ENCODE assay signal across 11 cellular contexts in genomic region chr6:32116674-32117073, GRCh38. TPM values are rescaled to one million over a fixed set of nuclear protein-coding genes. Genes with fewer than 3 reads are reported as not detected.
DNase-seq lines count a peak whose midpoint lies in the region; ATAC-seq and TF ChIP-seq lines count a peak whose summit lies in the region.
"Had no signal": no experiment of that assay in that cellular context is flagged by ENCODE, and none has a peak within 500 bp of the region (broad histone marks: within the 10 kb centered on the region; RNA-seq: fewer than 3 reads in every experiment).

No MANE protein-coding gene starts in this region.

- H2BK120ac ChIP-seq in H9 (ENCODE audit: low read depth, low read length, poor library complexity, severe bottlenecking) (no peak overlapping the region), mesendoderm (ENCODE audit: low read depth, low read length) (no peak overlapping the region)

- H3K27me3 ChIP-seq in CD8-positive, alpha-beta T cell (ENCODE audit: insufficient read depth, low read length), result no peaks in the 10 kb centered on the region
- H3K27me3 ChIP-seq in H9 (ENCODE audit: insufficient read depth, low read length), result no peaks in the 10 kb centered on the region
- H3K27me3 ChIP-seq in mesendoderm (ENCODE audit: insufficient read depth, low read length, poor library complexity), result no peaks in the 10 kb centered on the region

- H2BK5ac ChIP-seq in H9 (ENCODE audit: insufficient read length, low read length) (no peak overlapping the region), mesendoderm (ENCODE audit: low read length) (no peak overlapping the region)

- CTCF ChIA-PET in CD8-positive, alpha-beta T cell (lab: Charles Lee), result interaction anchor here (0.5 to 3.2 kb wide), 9 partner anchors 13 to 198 kb away, joined by 3 to 18 read pairs (median 4); partner anchors contain the start of gene FKBPL
- CTCF ChIA-PET in activated CD8-positive, alpha-beta T cell treated with anti-CD3 and anti-CD28 coated beads, Interleukin-2, amount 10 ng/mL, durations not matched to agents 7 days and 5 days (lab: Charles Lee), result interaction anchor here (1.2 to 3.6 kb wide), 5 partner anchors 12 to 62 kb away, joined by 3 to 67 read pairs (median 3); partner anchors contain the start of genes ATF6B and FKBPL

- no peaks in the 10 kb centered on the region for H4K20me1 ChIP-seq in H9 (ENCODE audit: control insufficient read depth, insufficient read depth, insufficient read length)

- no peaks in the 10 kb centered on the region for H3K79me1 ChIP-seq in H9 (ENCODE audit: insufficient read depth, low read depth, low read length, poor library complexity, severe bottlenecking)
- H3K79me1 ChIP-seq in mesendoderm (ENCODE audit: low read length), result no peaks in the 10 kb centered on the region

- H2AFZ ChIP-seq in H9 (ENCODE audit: low read length), result no peak overlapping the region

- no peaks in the 10 kb centered on the region for H3K4me1 ChIP-seq in CD8-positive, alpha-beta T cell (ENCODE audit: insufficient read depth, low read length)
- H3K4me1 ChIP-seq in H9 (ENCODE audit: insufficient read depth, low read length) (no peaks in the 10 kb centered on the region), mesendoderm (ENCODE audit: control insufficient read depth, low read depth, low read length) (no peaks in the 10 kb centered on the region)

- POLR2A ChIA-PET in CD8-positive, alpha-beta T cell (lab: Charles Lee), result interaction anchor here (0.9 kb wide), 1 partner anchor 10 kb away, joined by 3 read pairs; no protein-coding TSS in a partner anchor
- POLR2A ChIA-PET in activated CD8-positive, alpha-beta T cell treated with anti-CD3 and anti-CD28 coated beads, Interleukin-2, amount 10 ng/mL, durations not matched to agents 7 days and 5 days (lab: Charles Lee), result interaction anchor here (2.1 kb wide), 1 partner anchor 12 kb away, joined by 5 read pairs; no protein-coding TSS in a partner anchor

- intact Hi-C loops in CD8-positive, alpha-beta T cell (cut with DNase I, micrococcal nuclease), result no loop called here

- H4K91ac ChIP-seq in H9 (ENCODE audit: insufficient read length, low read depth, low read length), result no peak overlapping the region

- no peak overlapping the region for H3K27ac ChIP-seq in CD8-positive, alpha-beta T cell (ENCODE audit: low read depth, low read length)
- no peak overlapping the region for H3K27ac ChIP-seq in H9 (ENCODE audit: insufficient read length, low read depth, low read length)
- H3K27ac ChIP-seq in mesendoderm (ENCODE audit: low read depth, low read length), result no peak overlapping the region
- H3K27ac ChIP-seq: SK-N-MC had no signal

- H3K23me2 ChIP-seq in H9 (ENCODE audit: insufficient read length, low read depth, low read length, poor library complexity, severe bottlenecking), result no peaks in the 10 kb centered on the region

- H3K79me2 ChIP-seq in H9 (ENCODE audit: insufficient read depth, low read length) (no peaks in the 10 kb centered on the region), mesendoderm (ENCODE audit: control insufficient read depth, insufficient read depth, low read length) (no peaks in the 10 kb centered on the region)

- H4K8ac ChIP-seq in H9 (replicated peaks; ENCODE audit: insufficient read length, low read depth, low read length) (no peak overlapping the region), mesendoderm (ENCODE audit: low read depth, low read length) (no peak overlapping the region)

- no peak overlapping the region for H3K4me3 ChIP-seq in CD8-positive, alpha-beta T cell (ENCODE audit: low read depth, low read length)
- no peak overlapping the region for H3K4me3 ChIP-seq in mesendoderm (ENCODE audit: low read length)
- H3K4me3 ChIP-seq: SK-N-MC had no signal

- H2AK5ac ChIP-seq in H9 (ENCODE audit: insufficient read length, low read length) (no peak overlapping the region), mesendoderm (ENCODE audit: low read length) (no peak overlapping the region)

- H3K36me3 ChIP-seq in CD8-positive, alpha-beta T cell (ENCODE audit: insufficient read depth, low read length), result peaks cover 29% of the 10 kb centered on the region
- H3K36me3 ChIP-seq in mesendoderm (ENCODE audit: control insufficient read depth, insufficient read depth, low read length), result no peaks in the 10 kb centered on the region

- DNase-seq in CD8-positive, alpha-beta T cell, result no peak
- DNase-seq in H9 (no peak), mesendoderm (peak; percentile 54), NCI-H526 treated with DMSO at 0.1 percent for 48 hours (lab: John Stamatoyannopoulos, UW) (no peak)
- peak; percentile 35 for DNase-seq in activated CD8-positive, alpha-beta T cell treated with anti-CD3 and anti-CD28 coated beads, Interleukin-2, amount 10 ng/mL, durations not matched to agents 7 days and 5 days
- DNase-seq: activated naive CD4-positive, alpha-beta T cell treated with anti-CD3 and anti-CD28 coated beads, Interleukin-2, amount 50 U/mL, for 16 hours; stimulated activated CD4-positive, alpha-beta T cell treated with anti-CD3 and anti-CD28 coated beads, Interleukin-4, amount 100 ng/mL, for 1 hour had no signal

- peaks cover 70% of the 10 kb centered on the region for H3K36me3 Mint-ChIP-seq in CD8-positive, alpha-beta T cell
- peaks cover 10 to 53% (median 51%) of the 10 kb centered on the region in 3 experiments; a peak in 6 of 7 replicates for H3K36me3 Mint-ChIP-seq in H9 (ENCODE audit: insufficient read depth in 1 of 3, low read depth in 3 of 3)
- peaks cover 50% of the 10 kb centered on the region for H3K36me3 Mint-ChIP-seq in activated CD8-positive, alpha-beta T cell treated with anti-CD3 and anti-CD28 coated beads, Interleukin-2, amount 10 ng/mL, durations not matched to agents 7 days and 5 days (ENCODE audit: low read depth)

- no peaks in the 10 kb centered on the region for H3K27me3 Mint-ChIP-seq in CD8-positive, alpha-beta T cell (ENCODE audit: low read depth)
- no peaks in the 10 kb centered on the region for H3K27me3 Mint-ChIP-seq in H9 (ENCODE audit: low read depth)
- H3K27me3 Mint-ChIP-seq in activated CD8-positive, alpha-beta T cell treated with anti-CD3 and anti-CD28 coated beads, Interleukin-2, amount 10 ng/mL, durations not matched to agents 7 days and 5 days (ENCODE audit: low read depth), result no peaks in the 10 kb centered on the region

- H2BK12ac ChIP-seq in H9 (ENCODE audit: insufficient read length, low read depth, low read length), result no peak overlapping the region

- H3T11ph ChIP-seq in H9 (ENCODE audit: low read length), result no peak overlapping the region

- H3K9me3 Mint-ChIP-seq in CD8-positive, alpha-beta T cell, result no peaks in the 10 kb centered on the region
- no peaks in the 10 kb centered on the region; a peak in 1 of 5 replicates for H3K9me3 Mint-ChIP-seq in H9
- no peaks in the 10 kb centered on the region for H3K9me3 Mint-ChIP-seq in activated CD8-positive, alpha-beta T cell treated with anti-CD3 and anti-CD28 coated beads, Interleukin-2, amount 10 ng/mL, durations not matched to agents 7 days and 5 days (ENCODE audit: insufficient read depth)

- no peak overlapping the region for H3K4me3 Mint-ChIP-seq in CD8-positive, alpha-beta T cell
- H3K4me3 Mint-ChIP-seq in H9, result no peak overlapping the region
- no peak overlapping the region for H3K4me3 Mint-ChIP-seq in activated CD8-positive, alpha-beta T cell treated with anti-CD3 and anti-CD28 coated beads, Interleukin-2, amount 10 ng/mL, durations not matched to agents 7 days and 5 days

- no peak overlapping the region for H3K27ac Mint-ChIP-seq in CD8-positive, alpha-beta T cell
- 0 out of 7 replicates have a peak overlapping the region, but pooled peaks of 1 of the 3 experiments have one; percentile 35 for H3K27ac Mint-ChIP-seq in H9
- H3K27ac Mint-ChIP-seq in activated CD8-positive, alpha-beta T cell treated with anti-CD3 and anti-CD28 coated beads, Interleukin-2, amount 10 ng/mL, durations not matched to agents 7 days and 5 days, result peak overlapping the region; percentile 42

- no peak overlapping the region for H3K18ac ChIP-seq in H9 (ENCODE audit: insufficient read length, low read depth, low read length)
- no peak overlapping the region for H3K18ac ChIP-seq in mesendoderm (ENCODE audit: low read length)

- H3K9ac ChIP-seq in H9 (ENCODE audit: extremely low read depth, insufficient read length, low read length), result no peak overlapping the region
- no peak overlapping the region for H3K9ac ChIP-seq in mesendoderm (ENCODE audit: low read length)

- H3K56ac ChIP-seq in H9 (ENCODE audit: insufficient read length, low read depth, low read length) (no peak overlapping the region), mesendoderm (ENCODE audit: low read length) (no peak overlapping the region)

- H2BK15ac ChIP-seq in H9 (ENCODE audit: low read depth, low read length), result no peak overlapping the region
- H2BK15ac ChIP-seq in mesendoderm (replicated peaks; ENCODE audit: low read depth), result no peak overlapping the region

- no CpG with 5 or more reads among the region's 7 CpGs for WGBS in H9 (ENCODE audit: extremely low coverage, insufficient read length, low lambda C conversion rate)
- WGBS in mesendoderm (ENCODE audit: extremely low coverage, insufficient coverage, low lambda C conversion rate), result no CpG with 5 or more reads among the region's 7 CpGs

- H3K9me3 ChIP-seq in CD8-positive, alpha-beta T cell (ENCODE audit: low read length), result no peaks in the 10 kb centered on the region
- no peaks in the 10 kb centered on the region for H3K9me3 ChIP-seq in H9 (ENCODE audit: control insufficient read depth, low read depth, low read length)

- no peak overlapping the region for H2BK20ac ChIP-seq in H9 (ENCODE audit: low read depth, low read length, poor library complexity, severe bottlenecking)

- H3K23ac ChIP-seq in H9 (ENCODE audit: insufficient read length, low read depth, low read length) (no peak overlapping the region), mesendoderm (ENCODE audit: low read length) (no peak overlapping the region)

- H3K4me2 ChIP-seq in H9 (ENCODE audit: insufficient read depth, insufficient read length, low read length) (no peak overlapping the region), mesendoderm (ENCODE audit: low read length) (no peak overlapping the region)

- H3K4ac ChIP-seq in H9 (ENCODE audit: low read depth, low read length) (no peak overlapping the region), mesendoderm (ENCODE audit: low read depth, low read length) (no peak overlapping the region)

- TF ChIP-seq CTCF in CD8-positive, alpha-beta T cell (IDR thresholded peaks at IDR 0.05), result peak; percentile 37
- peak; percentile 57 for TF ChIP-seq CTCF in H9 (conservative IDR thresholded peaks at IDR 0.05)

- no peak overlapping the region for H3K14ac ChIP-seq in H9 (ENCODE audit: insufficient read depth, low read length)

- peaks cover 7% of the 10 kb centered on the region for H3K4me1 Mint-ChIP-seq in CD8-positive, alpha-beta T cell (ENCODE audit: low read depth)
- H3K4me1 Mint-ChIP-seq in H9, result peaks cover 0 to 2% of the 10 kb centered on the region in 2 experiments; a peak in 2 of 4 replicates
- peaks cover 10% of the 10 kb centered on the region for H3K4me1 Mint-ChIP-seq in activated CD8-positive, alpha-beta T cell treated with anti-CD3 and anti-CD28 coated beads, Interleukin-2, amount 10 ng/mL, durations not matched to agents 7 days and 5 days (ENCODE audit: low read depth)

- ATAC-seq in CD8-positive, alpha-beta T cell, result no peak
- no peak for ATAC-seq in activated CD8-positive, alpha-beta T cell treated with anti-CD3 and anti-CD28 coated beads, Interleukin-2, amount 10 ng/mL, durations not matched to agents 7 days and 5 days
- ATAC-seq in GM18861 (IDR thresholded peaks at IDR 0.05; ENCODE audit: unreplicated experiment), result no peak
- no peak for ATAC-seq in GM21717 (IDR thresholded peaks at IDR 0.05; ENCODE audit: unreplicated experiment)
- no peak for ATAC-seq in GM21381 (IDR thresholded peaks at IDR 0.05; ENCODE audit: unreplicated experiment)

- H4K5ac ChIP-seq in H9 (ENCODE audit: insufficient read length, low read depth, low read length) (no peak overlapping the region), mesendoderm (ENCODE audit: low read length) (no peak overlapping the region)

RNA-seq across cellular contexts. Expression of gene TNXB, which starts 7.5 kb away (rescaled TPM):
- total RNA-seq in CD8-positive, alpha-beta T cell, result 10 to 100 TPM in 1 of 2 experiments, 1 to 10 TPM in 1; 9.7 to 13.8 TPM
- 5.0 and 5.2 TPM in 2 replicates for total RNA-seq in H9 (2021)
- total RNA-seq in activated CD8-positive, alpha-beta T cell treated with anti-CD3 and anti-CD28 coated beads, Interleukin-2, amount 10 ng/mL, durations not matched to agents 7 days and 5 days, result 1 to 10 TPM; 3.4 to 4.8 TPM
- polyA plus RNA-seq in mesendoderm (2013, experiment 1 of 2), result 1.1 TPM
- 1.2 TPM for polyA plus RNA-seq in mesendoderm (2013, experiment 2 of 2)

RNA-seq across cellular contexts. Expression of gene ATF6B, which starts 11.4 kb away (rescaled TPM):
- 10 to 100 TPM; 69.3 to 72.5 TPM for total RNA-seq in CD8-positive, alpha-beta T cell
- total RNA-seq in H9 (2021), result 44.0 and 45.3 TPM in 2 replicates
- 100 to 1,000 TPM; 107 to 117 TPM for total RNA-seq in activated CD8-positive, alpha-beta T cell treated with anti-CD3 and anti-CD28 coated beads, Interleukin-2, amount 10 ng/mL, durations not matched to agents 7 days and 5 days
- 19.9 TPM for polyA plus RNA-seq in mesendoderm (2013, experiment 1 of 2)
- 20.0 TPM for polyA plus RNA-seq in mesendoderm (2013, experiment 2 of 2)

RNA-seq across cellular contexts. Expression of gene FKBPL, which starts 13.4 kb away (rescaled TPM):
- total RNA-seq in CD8-positive, alpha-beta T cell, result under 1 TPM; 0.58 to 0.76 TPM
- total RNA-seq in H9 (2021), result 10.9 and 11.1 TPM in 2 replicates
- total RNA-seq in activated CD8-positive, alpha-beta T cell treated with anti-CD3 and anti-CD28 coated beads, Interleukin-2, amount 10 ng/mL, durations not matched to agents 7 days and 5 days, result 1 to 10 TPM; 7.0 to 8.5 TPM
- polyA plus RNA-seq in mesendoderm (2013, experiment 1 of 2), result 6.1 TPM
- 5.9 TPM for polyA plus RNA-seq in mesendoderm (2013, experiment 2 of 2)

RNA-seq across cellular contexts. Expression of gene PRRT1, which starts 35.1 kb away (rescaled TPM):
- 1 to 10 TPM; 3.1 to 3.8 TPM for total RNA-seq in CD8-positive, alpha-beta T cell
- total RNA-seq in H9 (2021), result 1.8 and 1.9 TPM in 2 replicates
- total RNA-seq in activated CD8-positive, alpha-beta T cell treated with anti-CD3 and anti-CD28 coated beads, Interleukin-2, amount 10 ng/mL, durations not matched to agents 7 days and 5 days, result under 1 TPM; 0.37 to 0.45 TPM
- 1.4 TPM for polyA plus RNA-seq in mesendoderm (2013, experiment 1 of 2)
- 1.2 TPM for polyA plus RNA-seq in mesendoderm (2013, experiment 2 of 2)

RNA-seq across cellular contexts. Expression of gene PPT2, which starts 37.3 kb away (rescaled TPM):
- 10 to 100 TPM; 11.1 to 25.5 TPM for total RNA-seq in CD8-positive, alpha-beta T cell
- 43.1 and 46.3 TPM in 2 replicates for total RNA-seq in H9 (2021)
- 10 to 100 TPM; 15.4 to 17.1 TPM for total RNA-seq in activated CD8-positive, alpha-beta T cell treated with anti-CD3 and anti-CD28 coated beads, Interleukin-2, amount 10 ng/mL, durations not matched to agents 7 days and 5 days
- 24.5 TPM for polyA plus RNA-seq in mesendoderm (2013, experiment 1 of 2)
- polyA plus RNA-seq in mesendoderm (2013, experiment 2 of 2), result 23.9 TPM

Comparison
In these comparisons a context has a peak if more than half of its experiments do, and no peak if none do; other contexts are left out.
1. DNase-seq: peak in activated CD8-positive, alpha-beta T cell treated with anti-CD3 and anti-CD28 coated beads, Interleukin-2, amount 10 ng/mL, durations not matched to agents 7 days and 5 days (single experiment) and mesendoderm (single experiment); none in CD8-positive, alpha-beta T cell (0 of 7), H9 (single experiment) and NCI-H526 treated with DMSO at 0.1 percent for 48 hours (single experiment).